ENCODE assay signal across 1 cellular context in genomic region chr1:207031632-207032258, GRCh38.
TF ChIP-seq lines count a peak whose summit lies in the region.

No MANE protein-coding gene starts in this region.

TF ChIP-seq in A549, 52 proteins besides CTCF, POLR2A, EP300 and RAD21:
- no peak for TF ChIP-seq MAFK (IDR thresholded peaks at IDR 0.05; ENCODE audit: partially characterized antibody)
- TF ChIP-seq ELK1 (IDR thresholded peaks at IDR 0.05; ENCODE audit: low read depth, low read length), result no peak
- no peak for TF ChIP-seq PHF8 (IDR thresholded peaks at IDR 0.05; ENCODE audit: borderline replicate concordance, low read depth)
- no peak for TF ChIP-seq GATA3 (IDR thresholded peaks at IDR 0.05; ENCODE audit: borderline replicate concordance)
- TF ChIP-seq KDM5A (IDR thresholded peaks at IDR 0.05), result no peak
- no peak for TF ChIP-seq ESRRA (IDR thresholded peaks at IDR 0.05; ENCODE audit: borderline replicate concordance, low read length)
- TF ChIP-seq ZFP36 (IDR thresholded peaks at IDR 0.05; ENCODE audit: borderline replicate concordance, partially characterized antibody), result no peak
- TF ChIP-seq RFX5 (IDR thresholded peaks at IDR 0.05), result no peak
- TF ChIP-seq CEBPB (IDR thresholded peaks at IDR 0.05), result no peak
- TF ChIP-seq POLR2AphosphoS2 (conservative IDR thresholded peaks at IDR 0.05; ENCODE audit: low read length), result no peak
- no peak for TF ChIP-seq ZC3H11A (IDR thresholded peaks at IDR 0.05)
- TF ChIP-seq MAX (IDR thresholded peaks at IDR 0.05), result no peak
- TF ChIP-seq EHMT2 (IDR thresholded peaks at IDR 0.05; ENCODE audit: low read depth), result no peak
- TF ChIP-seq BCL3 (IDR thresholded peaks at IDR 0.05), result no peak
- no peak for TF ChIP-seq REST (IDR thresholded peaks at IDR 0.05)
- TF ChIP-seq TFCP2L1 (CRISPR knock-in tag; IDR thresholded peaks at IDR 0.05), result no peak
- TF ChIP-seq USF2 (IDR thresholded peaks at IDR 0.05), result no peak
- no peak for TF ChIP-seq HES2 (IDR thresholded peaks at IDR 0.05)
- TF ChIP-seq ATOH8 (CRISPR knock-in tag; IDR thresholded peaks at IDR 0.05; ENCODE audit: low read depth), result no peak
